In genomic region chr7:108815815-108816214, GRCh38 we compare ENCODE assay signal across 13 cellular contexts.
DNase-seq lines count a peak whose midpoint lies in the region; ATAC-seq and TF ChIP-seq lines count a peak whose summit lies in the region.
"Had no signal": no experiment of that assay in that cellular context is flagged by ENCODE, and none has a peak within 500 bp of the region (broad histone marks: within the 10 kb centered on the region; RNA-seq: fewer than 3 reads in every experiment).

No MANE protein-coding gene starts in this region.

- peaks cover 9% of the 10 kb centered on the region for H3K4me1 Mint-ChIP-seq in WTC11
- H3K4me1 Mint-ChIP-seq: CD8-positive, alpha-beta memory T cell had no signal

- no peak overlapping the region for H3K4me3 ChIP-seq in MG63
- H3K4me3 ChIP-seq: GM23248 had no signal

- no peaks in the 10 kb centered on the region for H3K27me3 Mint-ChIP-seq in WTC11 (ENCODE audit: low read depth)
- H3K27me3 Mint-ChIP-seq: CD8-positive, alpha-beta memory T cell had no signal

- DNase-seq in MG63 (peak; percentile 9), WTC11 (ENCODE audit: low spot score) (no peak), islet precursor cell (peak; percentile 63), NCI-H748 (lab: John Stamatoyannopoulos, UW; ENCODE audit: unreplicated experiment) (no peak), kidney glomerular epithelial cell (lab: John Stamatoyannopoulos, UW) (no peak), DMS153 (lab: John Stamatoyannopoulos, UW) (no peak)
- DNase-seq: Caco-2; CD8-positive, alpha-beta memory T cell; DMS53; GF-D8; GM23248 had no signal

- POLR2A ChIA-PET in WTC11 (lab: Charles Lee), result no interaction called here

- no peaks in the 10 kb centered on the region for H3K27me3 ChIP-seq in MG63

- H3K27ac Mint-ChIP-seq in WTC11, result no peak overlapping the region
- H3K27ac Mint-ChIP-seq: CD8-positive, alpha-beta memory T cell had no signal

- no peak overlapping the region for H3K4me3 Mint-ChIP-seq in WTC11
- H3K4me3 Mint-ChIP-seq: CD8-positive, alpha-beta memory T cell had no signal

- 0 out of 2 replicates have a peak, but pooled peaks have one; percentile 26 for ATAC-seq in WTC11
- ATAC-seq: HCT116 had no signal

- no peaks in the 10 kb centered on the region for H3K36me3 ChIP-seq in MG63

- TF ChIP-seq CTCF in 22Rv1 (IDR thresholded peaks at IDR 0.05) (0 out of 2 replicates have a peak, but pooled peaks have one; percentile 11), WTC11 (IDR thresholded peaks at IDR 0.05) (no peak)

- H3K36me3 Mint-ChIP-seq in WTC11, result peaks cover 23% of the 10 kb centered on the region
- H3K36me3 Mint-ChIP-seq: CD8-positive, alpha-beta memory T cell had no signal

- H3K27ac ChIP-seq in 22Rv1, result no peak overlapping the region
- H3K27ac ChIP-seq: GM23248 had no signal

- peaks cover 32% of the 10 kb centered on the region for H3K9me3 Mint-ChIP-seq in WTC11

- CTCF ChIA-PET in WTC11 (lab: Charles Lee), result no interaction called here

- H3K9me3 ChIP-seq in MG63, result no peaks in the 10 kb centered on the region
- H3K9me3 ChIP-seq: Caco-2 had no signal

TF ChIP-seq in WTC11, 78 proteins besides CTCF, POLR2A, EP300 and RAD21:
- TF ChIP-seq ZNF423 (CRISPR knock-in tag; IDR thresholded peaks at IDR 0.05) (no peak), ATF2 (CRISPR knock-in tag; IDR thresholded peaks at IDR 0.05; ENCODE audit: borderline replicate concordance, low read depth) (no peak)
TF ChIP-seq in WTC11: peak in this region for 0.

Comparison
In these comparisons a context has a peak if more than half of its experiments do, and no peak if none do; other contexts are left out.
1. DNase-seq: peak in MG63 (single experiment) and islet precursor cell (single experiment); none in WTC11 (single experiment), NCI-H748 (single experiment), kidney glomerular epithelial cell (single experiment) and DMS153 (single experiment).